Comparison of ENCODE assay signal across 20 cellular contexts in the genomic region with DNA sequence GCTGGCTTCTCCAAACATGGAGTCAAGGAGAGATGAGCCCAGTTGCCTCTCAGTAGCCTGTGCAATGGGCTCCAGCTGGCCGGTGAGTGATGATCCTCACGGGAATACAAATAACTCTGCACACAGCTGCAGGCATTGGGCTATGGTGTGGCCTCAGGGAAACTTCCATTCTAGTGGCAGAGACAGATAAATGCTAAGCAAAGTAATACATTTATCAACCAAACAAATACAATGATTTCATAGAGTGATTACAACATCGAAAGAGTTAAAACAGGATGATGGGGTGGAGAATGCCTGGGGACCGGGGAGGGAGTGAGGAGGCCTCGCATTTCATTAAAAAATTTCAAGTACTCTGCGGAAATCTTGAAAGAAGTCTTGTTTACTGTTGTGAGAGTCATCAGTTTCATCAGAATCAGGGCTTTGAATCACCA. TPM values are rescaled to one million over a fixed set of nuclear protein-coding genes. Genes with fewer than 3 reads are reported as not detected.
DNase-seq lines count a peak whose midpoint lies in the region; ATAC-seq and TF ChIP-seq lines count a peak whose summit lies in the region.
"Had no signal": no experiment of that assay in that cellular context is flagged by ENCODE, and none has a peak within 500 bp of the region (broad histone marks: within the 10 kb centered on the region; RNA-seq: fewer than 3 reads in every experiment).

No MANE protein-coding gene starts in this region.

- peaks cover 12% of the 10 kb centered on the region for H3F3A ChIP-seq in smooth muscle cell (ENCODE audit: low read depth)

- H3K4me1 ChIP-seq in smooth muscle cell (ENCODE audit: low read depth): peaks cover 7% of the 10 kb centered on the region
- H3K4me1 ChIP-seq: prostate gland had no signal

- no peaks in the 10 kb centered on the region for H3K79me2 ChIP-seq in smooth muscle cell (ENCODE audit: low read depth)

- H3K4me2 ChIP-seq in smooth muscle cell: no peak overlapping the region

- WGBS in smooth muscle cell (ENCODE audit: low lambda C conversion rate): 30% methylated on average over 6 of the region's 6 CpGs

- H3K9me3 Mint-ChIP-seq in WTC11: peaks cover 7% of the 10 kb centered on the region; the same call in 1 of the 2 replicates
- H3K9me3 Mint-ChIP-seq: activated naive CD8-positive, alpha-beta T cell treated with anti-CD3 and anti-CD28 coated beads, Interleukin-2, amount 10 ng/mL, durations not matched to agents 7 days and 5 days had no signal

- peak; percentile 41 for ATAC-seq in Right ventricle myocardium superior (ENCODE audit: poor library complexity)
- ATAC-seq in WTC11: no peak
- ATAC-seq in HG03095 (IDR thresholded peaks at IDR 0.05; ENCODE audit: unreplicated experiment): no peak
- ATAC-seq: activated CD4-positive, CD25-positive, alpha-beta regulatory T cell treated with anti-CD3 and anti-CD28 coated beads, Interleukin-2, amount 50 U/mL, for 24 hours; left colon had no signal

- intact Hi-C loops in Right ventricle myocardium superior (cut with DNase I): no loop called here
- intact Hi-C loops in cardiac septum (cut with DNase I): no loop called here

- H3K27ac Mint-ChIP-seq in WTC11: peak overlapping the region; percentile 84; the same call in 1 of the 2 replicates
- H3K27ac Mint-ChIP-seq: activated naive CD8-positive, alpha-beta T cell treated with anti-CD3 and anti-CD28 coated beads, Interleukin-2, amount 10 ng/mL, durations not matched to agents 7 days and 5 days had no signal

- POLR2A ChIA-PET in WTC11 (lab: Charles Lee): no interaction called here

- no peaks in the 10 kb centered on the region for H3K9me3 ChIP-seq in smooth muscle cell (replicated peaks; ENCODE audit: low read depth)
- H3K9me3 ChIP-seq: prostate gland, thoracic aorta had no signal

- peaks cover 6% of the 10 kb centered on the region for H3K4me1 Mint-ChIP-seq in WTC11
- H3K4me1 Mint-ChIP-seq: activated naive CD8-positive, alpha-beta T cell treated with anti-CD3 and anti-CD28 coated beads, Interleukin-2, amount 10 ng/mL, durations not matched to agents 7 days and 5 days; naive B cell had no signal

- no peaks in the 10 kb centered on the region for H3K36me3 ChIP-seq in smooth muscle cell (ENCODE audit: low read depth)
- H3K36me3 ChIP-seq: prostate gland, thoracic aorta had no signal

- DNase-seq in Right ventricle myocardium superior: no peak
- DNase-seq in cardiac septum (ENCODE audit: low spot score): no peak
- no peak for DNase-seq in WTC11 (ENCODE audit: low spot score)
- peak; percentile 66 to 78 for DNase-seq in foreskin fibroblast
- no peak for DNase-seq in smooth muscle cell (lab: John Stamatoyannopoulos, UW; ENCODE audit: unreplicated experiment)
- no peak for DNase-seq in T-helper 9 cell
- no peak for DNase-seq in retina
- DNase-seq: ACHN; activated naive CD8-positive, alpha-beta T cell treated with anti-CD3 and anti-CD28 coated beads, Interleukin-2, amount 10 ng/mL, durations not matched to agents 7 days and 5 days; activated T-cell treated with anti-CD3 and anti-CD28 coated beads for 4 hours; cerebellar nuclear complex; hypothalamus; left colon; naive B cell; NCI-H187 had no signal

- H4K20me1 ChIP-seq in smooth muscle cell (ENCODE audit: low read depth): no peaks in the 10 kb centered on the region

- CTCF ChIA-PET in WTC11 (lab: Charles Lee): no interaction called here

- no peaks in the 10 kb centered on the region for H3K36me3 Mint-ChIP-seq in WTC11
- H3K36me3 Mint-ChIP-seq: activated naive CD8-positive, alpha-beta T cell treated with anti-CD3 and anti-CD28 coated beads, Interleukin-2, amount 10 ng/mL, durations not matched to agents 7 days and 5 days had no signal

- no peaks in the 10 kb centered on the region for H3K27me3 ChIP-seq in smooth muscle cell (ENCODE audit: low read depth)

- H3K4me3 ChIP-seq in foreskin fibroblast (ENCODE audit: low read depth in 1 of 2, low read length in 2 of 2): no peak overlapping the region
- H3K4me3 ChIP-seq in smooth muscle cell: no peak overlapping the region
- H3K4me3 ChIP-seq: prostate gland, thoracic aorta had no signal

- no peak overlapping the region for H3K4me3 Mint-ChIP-seq in WTC11
- H3K4me3 Mint-ChIP-seq: activated naive CD8-positive, alpha-beta T cell treated with anti-CD3 and anti-CD28 coated beads, Interleukin-2, amount 10 ng/mL, durations not matched to agents 7 days and 5 days; naive B cell had no signal

- H2AFZ ChIP-seq in smooth muscle cell (ENCODE audit: low read depth): peak overlapping the region; percentile 84

- H3K27ac ChIP-seq in smooth muscle cell (ENCODE audit: low read depth): peak overlapping the region; percentile 32
- H3K27ac ChIP-seq: prostate gland, thoracic aorta had no signal

- no peak for TF ChIP-seq CTCF in WTC11 (IDR thresholded peaks at IDR 0.05)
- no peak for TF ChIP-seq CTCF in foreskin fibroblast (IDR thresholded peaks at IDR 0.05; ENCODE audit: low read depth, low read length)
- no peak for TF ChIP-seq CTCF in smooth muscle cell (IDR thresholded peaks at IDR 0.05; ENCODE audit: borderline replicate concordance, insufficient read depth, poor library complexity, severe bottlenecking)

- H3K9ac ChIP-seq in smooth muscle cell (ENCODE audit: low read depth): no peak overlapping the region

- H3K27me3 Mint-ChIP-seq in WTC11 (ENCODE audit: low read depth): no peaks in the 10 kb centered on the region; the same call in 1 of the 2 replicates
- H3K27me3 Mint-ChIP-seq: activated naive CD8-positive, alpha-beta T cell treated with anti-CD3 and anti-CD28 coated beads, Interleukin-2, amount 10 ng/mL, durations not matched to agents 7 days and 5 days had no signal

TF ChIP-seq in WTC11, 78 proteins besides CTCF, POLR2A, EP300 and RAD21:
- no peak for TF ChIP-seq ESRRA (CRISPR knock-in tag; IDR thresholded peaks at IDR 0.05; ENCODE audit: borderline replicate concordance)
- TF ChIP-seq FOXJ3 (CRISPR knock-in tag; IDR thresholded peaks at IDR 0.05; ENCODE audit: borderline replicate concordance): no peak

RNA-seq across cellular contexts. Expression of a gene that starts 15.0 kb away (rescaled TPM):
- total RNA-seq in Right ventricle myocardium superior (208 TPM), cardiac septum (193 TPM), WTC11 (2021) (135 to 148 TPM (median 147 TPM) in 3 replicates), smooth muscle cell (58.6 and 75.7 TPM in 2 replicates)
- 122 and 127 TPM in 2 replicates for polyA plus RNA-seq in smooth muscle cell
- total RNA-seq: HT-29 had no signal

RNA-seq across cellular contexts. Expression of a gene that starts 53.5 kb away (rescaled TPM):
- total RNA-seq in Right ventricle myocardium superior (0.40 TPM), cardiac septum (not detected), WTC11 (2021) (0.18 to 0.22 TPM in 2 of 3 replicates, not detected in the other), smooth muscle cell (0.54 TPM in 1 of 2 replicates, not detected in the other)
- polyA plus RNA-seq in smooth muscle cell: 0.93 TPM in 1 of 2 replicates, not detected in the other
- total RNA-seq: activated naive CD8-positive, alpha-beta T cell treated with anti-CD3 and anti-CD28 coated beads, Interleukin-2, amount 10 ng/mL, durations not matched to agents 7 days and 5 days had no signal

Comparison
In these comparisons a context has a peak if more than half of its experiments do, and no peak if none do; other contexts are left out.
1. DNase-seq: peak in foreskin fibroblast (2 of 2); none in Right ventricle myocardium superior (single experiment), cardiac septum (single experiment), WTC11 (single experiment), smooth muscle cell (single experiment), T-helper 9 cell (single experiment) and retina (single experiment).